In the genomic region with DNA sequence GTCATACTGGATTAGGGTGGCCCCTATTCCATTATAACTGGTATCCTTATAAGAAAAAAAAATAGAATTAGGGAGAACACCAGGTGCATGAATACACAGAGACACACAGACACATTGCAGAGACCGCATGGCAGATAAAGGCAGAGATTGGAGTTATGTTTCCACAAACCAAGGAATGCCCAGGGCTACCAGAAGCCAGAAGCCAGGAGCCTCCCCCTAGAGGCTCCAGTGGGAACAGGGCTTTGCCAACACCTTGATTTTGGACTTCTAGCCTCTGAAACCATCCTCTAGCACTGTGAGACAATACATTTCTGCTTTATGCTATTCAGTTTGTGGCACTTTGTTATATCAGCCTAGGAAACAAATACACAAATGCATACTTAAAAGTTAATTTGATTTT, we compare ENCODE assay signal across 1 cellular context.
TF ChIP-seq lines count a peak whose summit lies in the region.

No MANE protein-coding gene starts in this region.

TF ChIP-seq in WTC11, 78 proteins besides CTCF, POLR2A, EP300 and RAD21 (continued from another document):
- TF ChIP-seq, protein P1, sequence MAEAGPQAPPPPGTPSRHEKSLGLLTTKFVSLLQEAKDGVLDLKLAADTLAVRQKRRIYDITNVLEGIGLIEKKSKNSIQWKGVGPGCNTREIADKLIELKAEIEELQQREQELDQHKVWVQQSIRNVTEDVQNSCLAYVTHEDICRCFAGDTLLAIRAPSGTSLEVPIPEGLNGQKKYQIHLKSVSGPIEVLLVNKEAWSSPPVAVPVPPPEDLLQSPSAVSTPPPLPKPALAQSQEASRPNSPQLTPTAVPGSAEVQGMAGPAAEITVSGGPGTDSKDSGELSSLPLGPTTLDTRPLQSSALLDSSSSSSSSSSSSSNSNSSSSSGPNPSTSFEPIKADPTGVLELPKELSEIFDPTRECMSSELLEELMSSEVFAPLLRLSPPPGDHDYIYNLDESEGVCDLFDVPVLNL (CRISPR knock-in tag; IDR thresholded peaks at IDR 0.05; ENCODE audit: borderline replicate concordance, low read depth) = no peak
- TF ChIP-seq RELA (CRISPR knock-in tag; IDR thresholded peaks at IDR 0.05; ENCODE audit: borderline replicate concordance) (no peak), TCF7 (CRISPR knock-in tag; IDR thresholded peaks at IDR 0.05; ENCODE audit: low read depth) (no peak), JUN (CRISPR knock-in tag; IDR thresholded peaks at IDR 0.05) (no peak)
